ENCODE assay signal across 9 cellular contexts in genomic region chr16:49491736-49492089, GRCh38.
DNase-seq lines count a peak whose midpoint lies in the region; ATAC-seq and TF ChIP-seq lines count a peak whose summit lies in the region.
"Had no signal": no experiment of that assay in that cellular context is flagged by ENCODE, and none has a peak within 500 bp of the region (broad histone marks: within the 10 kb centered on the region; RNA-seq: fewer than 3 reads in every experiment).

No MANE protein-coding gene starts in this region.

- H3K4me1 Mint-ChIP-seq in activated naive CD4-positive, alpha-beta T cell treated with anti-CD3 and anti-CD28 coated beads for 36 hours (ENCODE audit: low read depth): no peaks in the 10 kb centered on the region

- CTCF ChIA-PET in activated naive CD4-positive, alpha-beta T cell treated with anti-CD3 and anti-CD28 coated beads for 36 hours (lab: Charles Lee): interaction anchor here (1.2 kb wide), 1 partner anchor 45 kb away, joined by 3 read pairs; no protein-coding TSS in a partner anchor

- 16% methylated on average over 14 of the region's 14 CpGs for WGBS in liver
- WGBS in transverse colon (ENCODE audit: low coverage in 1 of 2), 2 donors: 56% methylated on average over 13 of the region's 14 CpGs; no CpG with 5 or more reads in 1 of the 2 donors

- peaks cover 2 to 8% (median 5%) of the 10 kb centered on the region in 4 donors for H3K4me1 ChIP-seq in liver (ENCODE audit: control insufficient read depth in 4 of 4, insufficient read depth in 4 of 4, low read length in 3 of 4)
- peaks cover 0 to 9% (median 4%) of the 10 kb centered on the region in 4 donors for H3K4me1 ChIP-seq in transverse colon

- ATAC-seq in HG03097 (IDR thresholded peaks at IDR 0.05; ENCODE audit: low FRiP score, unreplicated experiment): no peak

- peak overlapping the region; percentile 72 to 94 for H3K9ac ChIP-seq in liver (ENCODE audit: low read depth in 1 of 2, low read length in 2 of 2)

- in situ Hi-C loops in transverse colon (cut with MboI; ENCODE audit: low pct_ligation_motif_present in 1 of 4, low pct_unique_long_range_greater_than_20kb in 1 of 4, low sequenced_read_pairs in 3 of 4): no loop called here

- H3K27ac ChIP-seq in liver (ENCODE audit: low read depth in 1 of 2, low read length in 2 of 2): peak overlapping the region; percentile 74 to 90
- H3K27ac ChIP-seq in transverse colon: no peak overlapping the region

- H3K27me3 ChIP-seq in liver (ENCODE audit: control insufficient read depth in 4 of 4, insufficient read depth in 4 of 4, low read length in 3 of 4) (no peaks in the 10 kb centered on the region), transverse colon (no peaks in the 10 kb centered on the region)

- no peak overlapping the region for H3K27ac Mint-ChIP-seq in activated naive CD4-positive, alpha-beta T cell treated with anti-CD3 and anti-CD28 coated beads for 36 hours

- H3K9me3 ChIP-seq in liver (ENCODE audit: control insufficient read depth in 4 of 4, low read length in 3 of 4) (no peaks in the 10 kb centered on the region), transverse colon (no peaks in the 10 kb centered on the region)

- H3K36me3 Mint-ChIP-seq in activated naive CD4-positive, alpha-beta T cell treated with anti-CD3 and anti-CD28 coated beads for 36 hours (ENCODE audit: low read depth): no peaks in the 10 kb centered on the region

- TF ChIP-seq EP300 in transverse colon (IDR thresholded peaks at IDR 0.05; ENCODE audit: low read depth): no peak

- DNase-seq in NCI-H2171 (lab: John Stamatoyannopoulos, UW) (peak; percentile 39), dermis blood vessel endothelial cell (peak; percentile 44), transverse colon (peak; percentile 23), AG08395 (ENCODE audit: low spot score) (no peak), NCI-H226 (no peak)
- no peak for DNase-seq in activated naive CD4-positive, alpha-beta T cell treated with anti-CD3 and anti-CD28 coated beads for 36 hours

- H3K4me3 ChIP-seq in liver (ENCODE audit: low read depth in 1 of 3, low read length in 3 of 3): peak overlapping the region; percentile 65 to 77 (median 67)
- peak overlapping the region in 2 of 4 donors; percentile 12 to 37 for H3K4me3 ChIP-seq in transverse colon
- H3K4me3 ChIP-seq: GM12878 had no signal

- intact Hi-C loops in transverse colon (cut with DNase I; ENCODE audit: low total_unique reads): no loop called here
- intact Hi-C loops in activated naive CD4-positive, alpha-beta T cell treated with anti-CD3 and anti-CD28 coated beads for 36 hours (cut with micrococcal nuclease): loop anchor here (2.0 to 5.0 kb wide), 2 partner anchors 84 to 101 kb away; no protein-coding TSS in a partner anchor

- TF ChIP-seq POLR2A in transverse colon (IDR thresholded peaks at IDR 0.05): no peak

- no peaks in the 10 kb centered on the region for H3K9me3 Mint-ChIP-seq in activated naive CD4-positive, alpha-beta T cell treated with anti-CD3 and anti-CD28 coated beads for 36 hours

- TF ChIP-seq CTCF in liver (IDR thresholded peaks at IDR 0.05; ENCODE audit: low read depth, low read length, missing input control) (no peak), transverse colon (IDR thresholded peaks at IDR 0.05) (no peak)

- no peak for TF ChIP-seq RAD21 in liver (IDR thresholded peaks at IDR 0.05)

- H3K4me3 Mint-ChIP-seq in activated naive CD4-positive, alpha-beta T cell treated with anti-CD3 and anti-CD28 coated beads for 36 hours: no peak overlapping the region

- H3K36me3 ChIP-seq in liver (ENCODE audit: control insufficient read depth in 4 of 4, insufficient read depth in 3 of 4, low read depth in 1 of 4, low read length in 3 of 4): no peaks in the 10 kb centered on the region
- H3K36me3 ChIP-seq in transverse colon: no peaks in the 10 kb centered on the region

- no peaks in the 10 kb centered on the region for H3K27me3 Mint-ChIP-seq in activated naive CD4-positive, alpha-beta T cell treated with anti-CD3 and anti-CD28 coated beads for 36 hours (ENCODE audit: low read depth)

TF ChIP-seq in liver, 16 proteins besides CTCF, POLR2A, EP300 and RAD21:
- TF ChIP-seq NR2F2 (IDR thresholded peaks at IDR 0.05): no peak
- TF ChIP-seq GABPA (IDR thresholded peaks at IDR 0.05 in 1 of 2, conservative IDR thresholded peaks at IDR 0.05 in 1 of 2): no peak
- TF ChIP-seq EGR1 (IDR thresholded peaks at IDR 0.05; ENCODE audit: low read depth in 2 of 2): no peak
- TF ChIP-seq YY1 (IDR thresholded peaks at IDR 0.05): peak; percentile 35
- TF ChIP-seq ATF3 (IDR thresholded peaks at IDR 0.05): no peak
- TF ChIP-seq REST (IDR thresholded peaks at IDR 0.05): peak; percentile 62
- peak in 1 of 2 donors; percentile 18 for TF ChIP-seq HNF4A (conservative IDR thresholded peaks at IDR 0.05)
- TF ChIP-seq SP1 (IDR thresholded peaks at IDR 0.05): peak; percentile 28
- no peak for TF ChIP-seq MAX (IDR thresholded peaks at IDR 0.05)
- no peak for TF ChIP-seq HNF4G (IDR thresholded peaks at IDR 0.05)
- no peak for TF ChIP-seq FOXA2 (IDR thresholded peaks at IDR 0.05)
- TF ChIP-seq JUND (IDR thresholded peaks at IDR 0.05): no peak
- no peak for TF ChIP-seq TAF1 (conservative IDR thresholded peaks at IDR 0.05)
- TF ChIP-seq ZBTB33 (IDR thresholded peaks at IDR 0.05): no peak
- TF ChIP-seq RXRA (IDR thresholded peaks at IDR 0.05): peak in 1 of 2 donors; percentile 21
- no peak for TF ChIP-seq FOXA1 (IDR thresholded peaks at IDR 0.05)
TF ChIP-seq in liver: peak in this region for 5.

Comparison
In these comparisons a context has a peak if more than half of its experiments do, and no peak if none do; other contexts are left out.
1. DNase-seq: peak in NCI-H2171 (single experiment), dermis blood vessel endothelial cell (single experiment) and transverse colon (single experiment); none in AG08395 (single experiment), NCI-H226 (single experiment) and activated naive CD4-positive, alpha-beta T cell treated with anti-CD3 and anti-CD28 coated beads for 36 hours (single experiment).
2. H3K27ac ChIP-seq: peak in liver (2 of 2); none in transverse colon (0 of 4).